8 cellular contexts compared by ENCODE assay signal in genomic region chr6:143449731-143450452, GRCh38. TPM values are rescaled to one million over a fixed set of nuclear protein-coding genes. Genes with fewer than 3 reads are reported as not detected.
DNase-seq lines count a peak whose midpoint lies in the region; ATAC-seq and TF ChIP-seq lines count a peak whose summit lies in the region.

No MANE protein-coding gene starts in this region.

- peak overlapping the region; percentile 86 to 99 (median 97) for H3K27ac Mint-ChIP-seq in CD4-positive, alpha-beta memory T cell
- peak overlapping the region; percentile 100 for H3K27ac Mint-ChIP-seq in T-helper 2 cell treated with Interferon-gamma antibody and Interleukin-4, amounts not matched to agents 5 μg/mL and 100 μg/mL, for 36 hours
- H3K27ac Mint-ChIP-seq in stimulated activated naive B cell treated with anti-CD40 and anti-IgM and Interleukin-4, amounts not matched to agents 10 μg/mL and 1 μg/mL and 100 μg/mL, for 72 hours, result peak overlapping the region; percentile 99

- H3K36me3 ChIP-seq in CD4-positive, alpha-beta memory T cell (ENCODE audit: insufficient read depth, low read length), result no peaks in the 10 kb centered on the region
- no peaks in the 10 kb centered on the region for H3K36me3 ChIP-seq in right lobe of liver

- POLR2A ChIA-PET in CD4-positive, alpha-beta memory T cell (lab: Charles Lee; ENCODE audit: partially characterized antibody), result interaction anchor here (0.7 to 2.3 kb wide), 24 partner anchors 8 to 1302 kb away, joined by 3 to 21 read pairs (median 4); partner anchors contain the start of genes FUCA2, LTV1, NMBR and SF3B5

- CTCF ChIA-PET in CD4-positive, alpha-beta memory T cell (lab: Charles Lee; ENCODE audit: partially characterized antibody), result interaction anchor here (0.9 to 2.1 kb wide), 6 partner anchors 22 to 1302 kb away, joined by 3 to 9 read pairs (median 5); partner anchors contain the start of gene FUCA2

- ATAC-seq in GM19395 (IDR thresholded peaks at IDR 0.05; ENCODE audit: unreplicated experiment), result peak; percentile 16
- peak; percentile 7 to 18 (median 10) for ATAC-seq in right lobe of liver
- peak; percentile 4 to 14 for ATAC-seq in stimulated activated naive B cell treated with anti-CD40 and anti-IgM and Interleukin-4, amounts not matched to agents 10 μg/mL and 1 μg/mL and 100 μg/mL, for 72 hours (replicated peaks)
- no peak for ATAC-seq in GM18861 (IDR thresholded peaks at IDR 0.05; ENCODE audit: unreplicated experiment)

- H3K36me3 Mint-ChIP-seq in CD4-positive, alpha-beta memory T cell, result peaks cover 6 to 17% of the 10 kb centered on the region in 2 donors
- peaks cover 9% of the 10 kb centered on the region for H3K36me3 Mint-ChIP-seq in T-helper 2 cell treated with Interferon-gamma antibody and Interleukin-4, amounts not matched to agents 5 μg/mL and 100 μg/mL, for 36 hours (ENCODE audit: low read depth)
- peaks cover 6 to 11% of the 10 kb centered on the region in 2 donors for H3K36me3 Mint-ChIP-seq in stimulated activated naive B cell treated with anti-CD40 and anti-IgM and Interleukin-4, amounts not matched to agents 10 μg/mL and 1 μg/mL and 100 μg/mL, for 72 hours

- peak overlapping the region; percentile 67 for H3K27ac ChIP-seq in CD4-positive, alpha-beta memory T cell (ENCODE audit: low read depth, low read length)
- H3K27ac ChIP-seq in HL-60 (replicated peaks) (peak overlapping the region; percentile 85), cingulate gyrus (ENCODE audit: low read depth, low read length) (peak overlapping the region; percentile 43), right lobe of liver (peak overlapping the region; percentile 49 to 55 (median 52))

- H3K4me3 ChIP-seq in CD4-positive, alpha-beta memory T cell (ENCODE audit: low read length in 2 of 2), result peak overlapping the region; percentile 95 to 99
- peak overlapping the region; percentile 94 for H3K4me3 ChIP-seq in HL-60 (replicated peaks; ENCODE audit: insufficient read depth, low read length)
- H3K4me3 ChIP-seq in right lobe of liver, result peak overlapping the region; percentile 63 to 71 (median 67)

- H3K27me3 ChIP-seq in CD4-positive, alpha-beta memory T cell (ENCODE audit: insufficient read depth, low read length), result no peaks in the 10 kb centered on the region
- H3K27me3 ChIP-seq in HL-60 (ENCODE audit: insufficient read depth, poor library complexity, severe bottlenecking) (no peaks in the 10 kb centered on the region), right lobe of liver (no peaks in the 10 kb centered on the region)

- H3K27me3 Mint-ChIP-seq in CD4-positive, alpha-beta memory T cell, result no peaks in the 10 kb centered on the region
- no peaks in the 10 kb centered on the region for H3K27me3 Mint-ChIP-seq in T-helper 2 cell treated with Interferon-gamma antibody and Interleukin-4, amounts not matched to agents 5 μg/mL and 100 μg/mL, for 36 hours (ENCODE audit: low read depth)
- no peaks in the 10 kb centered on the region for H3K27me3 Mint-ChIP-seq in stimulated activated naive B cell treated with anti-CD40 and anti-IgM and Interleukin-4, amounts not matched to agents 10 μg/mL and 1 μg/mL and 100 μg/mL, for 72 hours

- peaks cover 24 to 47% (median 32%) of the 10 kb centered on the region in 4 donors for H3K4me1 Mint-ChIP-seq in CD4-positive, alpha-beta memory T cell
- H3K4me1 Mint-ChIP-seq in T-helper 2 cell treated with Interferon-gamma antibody and Interleukin-4, amounts not matched to agents 5 μg/mL and 100 μg/mL, for 36 hours (ENCODE audit: low read depth), result peaks cover 30% of the 10 kb centered on the region
- peaks cover 15 to 33% of the 10 kb centered on the region in 2 donors for H3K4me1 Mint-ChIP-seq in stimulated activated naive B cell treated with anti-CD40 and anti-IgM and Interleukin-4, amounts not matched to agents 10 μg/mL and 1 μg/mL and 100 μg/mL, for 72 hours

- peaks cover 28% of the 10 kb centered on the region for H3K4me1 ChIP-seq in CD4-positive, alpha-beta memory T cell (ENCODE audit: insufficient read depth, low read length)
- peaks cover 0 to 19% (median 2%) of the 10 kb centered on the region in 4 donors for H3K4me1 ChIP-seq in right lobe of liver

- DNase-seq in CD4-positive, alpha-beta memory T cell, result peak; percentile 24 to 63 (median 43)
- DNase-seq in HL-60 (ENCODE audit: low read depth in 1 of 2, low spot score in 1 of 2) (peak in 1 of 2 experiments; percentile 62), right lobe of liver (peak in 1 of 3 donors; percentile 25)
- peak; percentile 26 for DNase-seq in T-helper 2 cell treated with Interferon-gamma antibody and Interleukin-4, amounts not matched to agents 5 μg/mL and 100 μg/mL, for 36 hours (ENCODE audit: low spot score)
- DNase-seq in stimulated activated naive B cell treated with anti-CD40 and anti-IgM and Interleukin-4, amounts not matched to agents 10 μg/mL and 1 μg/mL and 100 μg/mL, for 72 hours, result peak; percentile 12

- intact Hi-C loops in CD4-positive, alpha-beta memory T cell (cut with micrococcal nuclease), result loop anchor here (1.0 to 2.0 kb wide), 6 partner anchors 61 to 1303 kb away; partner anchors contain the start of genes FUCA2, LTV1, NMBR and SF3B5
- intact Hi-C loops in right lobe of liver (cut with DNase I), result no loop called here

- TF ChIP-seq CTCF in HL-60 (IDR thresholded peaks at IDR 0.05; ENCODE audit: insufficient read depth, low read length) (no peak), right lobe of liver (IDR thresholded peaks at IDR 0.05) (no peak)

- H3K9me3 Mint-ChIP-seq in CD4-positive, alpha-beta memory T cell, result peaks cover 0 to 1% (median 0%) of the 10 kb centered on the region in 8 donors
- no peaks in the 10 kb centered on the region for H3K9me3 Mint-ChIP-seq in T-helper 2 cell treated with Interferon-gamma antibody and Interleukin-4, amounts not matched to agents 5 μg/mL and 100 μg/mL, for 36 hours
- H3K9me3 Mint-ChIP-seq in stimulated activated naive B cell treated with anti-CD40 and anti-IgM and Interleukin-4, amounts not matched to agents 10 μg/mL and 1 μg/mL and 100 μg/mL, for 72 hours, result no peaks in the 10 kb centered on the region

- H3K4me3 Mint-ChIP-seq in CD4-positive, alpha-beta memory T cell, result peak overlapping the region; percentile 94 to 100 (median 98)
- H3K4me3 Mint-ChIP-seq in T-helper 2 cell treated with Interferon-gamma antibody and Interleukin-4, amounts not matched to agents 5 μg/mL and 100 μg/mL, for 36 hours, result peak overlapping the region; percentile 99
- peak overlapping the region; percentile 92 to 99 for H3K4me3 Mint-ChIP-seq in stimulated activated naive B cell treated with anti-CD40 and anti-IgM and Interleukin-4, amounts not matched to agents 10 μg/mL and 1 μg/mL and 100 μg/mL, for 72 hours

- H3K9me3 ChIP-seq in CD4-positive, alpha-beta memory T cell (ENCODE audit: control insufficient read depth in 1 of 2, low read length in 2 of 2), result no peaks in the 10 kb centered on the region
- H3K9me3 ChIP-seq in right lobe of liver, result no peaks in the 10 kb centered on the region

- WGBS in right lobe of liver (ENCODE audit: insufficient coverage, low coverage, low lambda C conversion rate, missing lambda C conversion rate), result 3% methylated on average over 18 of the region's 18 CpGs

- TF ChIP-seq POLR2A in right lobe of liver (IDR thresholded peaks at IDR 0.05), result no peak

RNA-seq across cellular contexts. Expression of gene ADAT2, which starts 0.6 kb away (rescaled TPM):
- total RNA-seq in CD4-positive, alpha-beta memory T cell, result 10 to 100 TPM; 10.5 to 11.2 TPM
- polyA plus RNA-seq in CD4-positive, alpha-beta memory T cell, result 1 to 10 TPM in 1 of 2 donors, under 1 TPM in 1; 0.31 to 1.4 TPM
- 1 to 10 TPM; 3.6 to 5.2 (median 4.2) TPM for total RNA-seq in right lobe of liver

RNA-seq across cellular contexts. Expression of gene PEX3, which starts 0.7 kb away (rescaled TPM):
- total RNA-seq in CD4-positive, alpha-beta memory T cell, result 10 to 100 TPM; 20.8 to 23.5 TPM
- 10 to 100 TPM; 23.0 to 26.2 TPM for polyA plus RNA-seq in CD4-positive, alpha-beta memory T cell
- 10 to 100 TPM; 16.0 to 23.6 (median 18.7) TPM for total RNA-seq in right lobe of liver
